In the genomic region with DNA sequence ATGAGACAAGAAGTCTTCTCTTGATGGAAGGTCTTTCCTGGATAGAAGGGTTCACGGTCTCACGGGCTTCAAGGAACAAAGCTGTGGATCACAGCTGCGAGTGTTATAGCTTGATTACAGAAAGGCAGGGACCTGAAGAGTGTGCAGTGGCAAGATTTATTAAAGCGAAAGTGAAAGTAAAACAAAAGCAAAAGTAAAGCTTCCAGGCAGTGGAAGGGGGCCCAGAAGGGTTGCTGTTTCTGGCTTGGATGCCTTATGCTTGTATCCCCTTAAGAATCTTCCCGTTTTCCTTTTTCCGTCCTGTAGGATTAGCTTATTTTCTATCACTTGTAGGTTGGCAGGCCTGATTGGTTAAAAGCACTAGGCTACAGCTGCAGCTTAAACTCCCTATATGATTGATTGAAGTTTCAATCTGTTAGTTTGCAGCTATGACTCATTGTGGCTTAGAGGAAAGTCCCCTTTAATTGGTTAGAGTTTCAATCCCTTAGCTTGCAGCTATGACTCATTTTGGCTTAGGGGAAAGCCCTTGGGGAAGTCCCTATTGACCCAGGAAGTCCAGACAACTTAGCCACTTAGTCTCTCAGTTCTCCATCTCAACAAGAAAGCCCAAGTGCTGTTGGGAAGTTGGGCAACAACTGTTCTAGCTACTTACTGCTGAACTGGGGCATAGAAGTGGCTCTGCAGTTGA, we compare ENCODE assay signal across 10 cellular contexts.
DNase-seq lines count a peak whose midpoint lies in the region; ATAC-seq and TF ChIP-seq lines count a peak whose summit lies in the region.
"Had no signal": no experiment of that assay in that cellular context is flagged by ENCODE, and none has a peak within 500 bp of the region (broad histone marks: within the 10 kb centered on the region; RNA-seq: fewer than 3 reads in every experiment).

No MANE protein-coding gene starts in this region.

- ATAC-seq in GM19035 (IDR thresholded peaks at IDR 0.05; ENCODE audit: unreplicated experiment) (peak; percentile 70), HG03432 (IDR thresholded peaks at IDR 0.05; ENCODE audit: unreplicated experiment) (peak; percentile 73), PC-3 (no peak)
- ATAC-seq: pancreas had no signal

- in situ Hi-C loops in ACHN (cut with HindIII; ENCODE audit: low pct_ligation_motif_present, low pct_unique_long_range_greater_than_20kb, low sequenced_read_pairs): no loop called here

- no peaks in the 10 kb centered on the region for H3K27me3 ChIP-seq in PC-3 (ENCODE audit: low read length)
- H3K27me3 ChIP-seq: pancreas had no signal

- H3F3A ChIP-seq in PC-3 (ENCODE audit: low read length, unreplicated experiment): no peaks in the 10 kb centered on the region

- H3K9me3 Mint-ChIP-seq in activated CD4-positive, alpha-beta memory T cell treated with anti-CD3 and anti-CD28 coated beads for 36 hours: no peaks in the 10 kb centered on the region

- H3K4me3 Mint-ChIP-seq in activated CD4-positive, alpha-beta memory T cell treated with anti-CD3 and anti-CD28 coated beads for 36 hours: peak overlapping the region; percentile 64

- H4K20me1 ChIP-seq in PC-3 (ENCODE audit: low read length): no peaks in the 10 kb centered on the region

- DNase-seq in activated CD4-positive, alpha-beta memory T cell treated with anti-CD3 and anti-CD28 coated beads for 36 hours: peak; percentile 58
- DNase-seq in skeletal muscle cell (ENCODE audit: low read depth): peak; percentile 25
- no peak for DNase-seq in ACHN
- no peak for DNase-seq in PC-3
- DNase-seq in effector CD8-positive, alpha-beta T cell (lab: John Stamatoyannopoulos, UW): no peak
- DNase-seq in NCI-H2227 (lab: John Stamatoyannopoulos, UW; ENCODE audit: unreplicated experiment): no peak

- BruUV-seq in PC-3 (replicated peaks; lab: Mats Ljungman, UMichigan): no TSS peak

- no peak overlapping the region for H2AFZ ChIP-seq in PC-3 (ENCODE audit: low read length)

- peaks cover 1% of the 10 kb centered on the region for H3K36me3 Mint-ChIP-seq in activated CD4-positive, alpha-beta memory T cell treated with anti-CD3 and anti-CD28 coated beads for 36 hours

- TF ChIP-seq CTCF in PC-3 (conservative IDR thresholded peaks at IDR 0.05; ENCODE audit: low read depth, low read length): no peak

- H3K36me3 ChIP-seq in PC-3 (ENCODE audit: low read depth, low read length): no peaks in the 10 kb centered on the region
- H3K36me3 ChIP-seq: pancreas had no signal

- H3K9me2 ChIP-seq in PC-3 (replicated peaks; ENCODE audit: low read length): no peaks in the 10 kb centered on the region

- CTCF ChIA-PET in activated CD4-positive, alpha-beta memory T cell treated with anti-CD3 and anti-CD28 coated beads for 36 hours (lab: Charles Lee): no interaction called here
- CTCF ChIA-PET in PC-3 (lab: Charles Lee): no interaction called here

- H3K79me2 ChIP-seq in PC-3 (ENCODE audit: low read length): no peaks in the 10 kb centered on the region

- peak overlapping the region; percentile 12 for H3K4me3 ChIP-seq in skeletal muscle cell (ENCODE audit: low read depth, low read length)
- H3K4me3 ChIP-seq in PC-3 (ENCODE audit: low read length): no peak overlapping the region
- H3K4me3 ChIP-seq: pancreas, SK-N-MC had no signal

- H3K27ac ChIP-seq in PC-3 (ENCODE audit: low read length): no peak overlapping the region
- H3K27ac ChIP-seq: pancreas, SK-N-MC had no signal

- no peaks in the 10 kb centered on the region for H3K4me1 ChIP-seq in PC-3 (ENCODE audit: insufficient read depth, low read length)
- H3K4me1 ChIP-seq: pancreas had no signal

- no peaks in the 10 kb centered on the region for H3K9me3 ChIP-seq in PC-3 (ENCODE audit: low read length)
- H3K9me3 ChIP-seq: pancreas had no signal

- no peak overlapping the region for H3K9ac ChIP-seq in PC-3 (ENCODE audit: low read length)

- H3K27ac Mint-ChIP-seq in activated CD4-positive, alpha-beta memory T cell treated with anti-CD3 and anti-CD28 coated beads for 36 hours: peak overlapping the region; percentile 87

- intact Hi-C loops in activated CD4-positive, alpha-beta memory T cell treated with anti-CD3 and anti-CD28 coated beads for 36 hours (cut with micrococcal nuclease): loop anchor here (1.0 to 10.0 kb wide), 7 partner anchors 39 to 863 kb away; a partner anchor contains a TSS
- intact Hi-C loops in PC-3 (cut with micrococcal nuclease): no loop called here

- no peak overlapping the region for H3K4me2 ChIP-seq in PC-3 (ENCODE audit: low read length)

- no peaks in the 10 kb centered on the region for H3K27me3 Mint-ChIP-seq in activated CD4-positive, alpha-beta memory T cell treated with anti-CD3 and anti-CD28 coated beads for 36 hours

- POLR2A ChIA-PET in activated CD4-positive, alpha-beta memory T cell treated with anti-CD3 and anti-CD28 coated beads for 36 hours (lab: Charles Lee): interaction anchor here (0.6 to 1.3 kb wide), 3 partner anchors 12 to 1195 kb away, joined by 3 to 5 read pairs (median 3); no protein-coding TSS in a partner anchor
- POLR2A ChIA-PET in PC-3 (lab: Charles Lee; ENCODE audit: unreplicated experiment): no interaction called here

- peaks cover 60% of the 10 kb centered on the region for H3K4me1 Mint-ChIP-seq in activated CD4-positive, alpha-beta memory T cell treated with anti-CD3 and anti-CD28 coated beads for 36 hours (ENCODE audit: low read depth)

Comparison
In these comparisons a context has a peak if more than half of its experiments do, and no peak if none do; other contexts are left out.
1. DNase-seq: peak in activated CD4-positive, alpha-beta memory T cell treated with anti-CD3 and anti-CD28 coated beads for 36 hours (single experiment) and skeletal muscle cell (single experiment); none in ACHN (single experiment), PC-3 (single experiment), effector CD8-positive, alpha-beta T cell (single experiment) and NCI-H2227 (single experiment).